8 cellular contexts compared by ENCODE assay signal in the genomic region with DNA sequence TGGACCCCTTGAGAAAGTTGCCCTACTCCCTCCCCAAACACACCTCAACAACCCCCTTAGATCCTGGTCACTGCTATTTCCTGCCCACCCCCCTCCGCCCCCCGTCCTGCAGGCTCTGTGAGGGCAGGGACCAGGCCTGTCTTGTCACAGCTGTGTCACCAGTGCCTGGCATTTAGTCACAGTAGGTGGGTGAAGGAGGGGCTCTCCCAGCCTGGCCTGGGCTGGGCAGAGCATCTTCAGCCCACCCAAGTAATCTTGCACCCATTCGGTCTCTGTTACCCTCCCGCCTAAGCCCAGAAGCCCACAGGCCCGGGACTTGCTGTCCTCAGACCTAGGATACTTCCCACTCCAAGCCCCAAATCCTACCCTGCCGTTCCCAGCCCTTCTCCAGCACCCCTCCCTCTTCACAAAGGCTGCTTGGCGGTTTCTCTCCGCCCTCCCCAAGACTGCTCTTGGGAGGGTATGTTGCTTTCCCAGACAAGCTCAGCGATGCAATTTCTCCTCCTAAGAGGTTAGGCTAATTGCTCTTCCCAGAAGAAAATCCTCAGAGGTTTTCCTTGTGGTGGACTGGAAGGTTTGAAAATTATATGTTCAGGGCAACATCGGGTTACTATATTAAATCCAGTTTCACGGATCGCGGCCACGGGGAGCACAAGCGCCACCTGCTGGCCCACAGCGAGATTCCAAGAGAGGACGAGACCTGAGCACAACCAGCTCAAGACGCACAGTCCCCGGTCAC. TPM values are rescaled to one million over a fixed set of nuclear protein-coding genes. Genes with fewer than 3 reads are reported as not detected.
A peak's percentile ranks its signal among the peaks of the same experiment; 100 is the strongest.
DNase-seq lines count a peak whose midpoint lies in the region; ATAC-seq and TF ChIP-seq lines count a peak whose summit lies in the region.

No MANE protein-coding gene starts in this region.

- no peaks in the 10 kb centered on the region for H3F3A ChIP-seq in PC-3 (ENCODE audit: low read length, unreplicated experiment)

- H3K36me3 ChIP-seq in HUES64 (ENCODE audit: insufficient read depth, low read length): no peaks in the 10 kb centered on the region
- no peaks in the 10 kb centered on the region for H3K36me3 ChIP-seq in PC-3 (ENCODE audit: low read depth, low read length)

- H3K9me2 ChIP-seq in PC-3 (replicated peaks; ENCODE audit: low read length): no peaks in the 10 kb centered on the region

- H3K27me3 Mint-ChIP-seq in activated T-cell treated with anti-CD3 and anti-CD28 coated beads, Interleukin-2, amount 50 U/mL, for 72 hours (ENCODE audit: low read depth): peaks cover 16% of the 10 kb centered on the region
- H3K27me3 Mint-ChIP-seq in nephron (ENCODE audit: low read depth): peaks cover 3% of the 10 kb centered on the region
- peaks cover 17% of the 10 kb centered on the region for H3K27me3 Mint-ChIP-seq in stimulated activated memory B cell treated with anti-CD40 and anti-IgM and Interleukin-4, amounts not matched to agents 10 μg/mL and 1 μg/mL and 100 μg/mL, for 72 hours

- peak; percentile 98 for TF ChIP-seq CTCF in PC-3 (conservative IDR thresholded peaks at IDR 0.05; ENCODE audit: low read depth, low read length)
- TF ChIP-seq CTCF in fibroblast of mammary gland (conservative IDR thresholded peaks at IDR 0.05; ENCODE audit: control insufficient read depth, insufficient read depth, low read depth, low read length): peak; percentile 89
- TF ChIP-seq CTCF in nephron (IDR thresholded peaks at IDR 0.05; ENCODE audit: unreplicated experiment in 3 of 3): peak; percentile 92 to 95 (median 92)

- peaks cover 4% of the 10 kb centered on the region; the same call in 1 of the 2 replicates for H3K4me1 ChIP-seq in HUES64 (ENCODE audit: insufficient read depth, low read length)
- H3K4me1 ChIP-seq in PC-3 (ENCODE audit: insufficient read depth, low read length): peaks cover 14% of the 10 kb centered on the region

- H2AFZ ChIP-seq in PC-3 (ENCODE audit: low read length): peak overlapping the region; percentile 83

- H3K79me2 ChIP-seq in PC-3 (ENCODE audit: low read length): no peaks in the 10 kb centered on the region

- peak; percentile 87 for ATAC-seq in PC-3
- ATAC-seq in activated T-cell treated with anti-CD3 and anti-CD28 coated beads, Interleukin-2, amount 50 U/mL, for 72 hours (replicated peaks in 1 of 2): peak; percentile 60 to 77
- peak; percentile 86 for ATAC-seq in stimulated activated memory B cell treated with anti-CD40 and anti-IgM and Interleukin-4, amounts not matched to agents 10 μg/mL and 1 μg/mL and 100 μg/mL, for 72 hours
- ATAC-seq in HG03460 (IDR thresholded peaks at IDR 0.05; ENCODE audit: unreplicated experiment): no peak

- DNase-seq in DMS153 (lab: John Stamatoyannopoulos, UW) (peak; percentile 36), PC-3 (peak; percentile 80), fibroblast of mammary gland (ENCODE audit: low read depth) (peak; percentile 65)
- DNase-seq in activated T-cell treated with anti-CD3 and anti-CD28 coated beads, Interleukin-2, amount 50 U/mL, for 72 hours: peak; percentile 75 to 80

- POLR2A ChIA-PET in PC-3 (lab: Charles Lee; ENCODE audit: unreplicated experiment): interaction anchor here (0.6 to 0.9 kb wide), 2 partner anchors 95 to 134 kb away, joined by 3 to 5 read pairs; no protein-coding TSS in a partner anchor

- H3K4me3 Mint-ChIP-seq in activated T-cell treated with anti-CD3 and anti-CD28 coated beads, Interleukin-2, amount 50 U/mL, for 72 hours: peak overlapping the region; percentile 56 to 59
- H3K4me3 Mint-ChIP-seq in nephron: peak overlapping the region; percentile 76 to 90 (median 82)
- H3K4me3 Mint-ChIP-seq in stimulated activated memory B cell treated with anti-CD40 and anti-IgM and Interleukin-4, amounts not matched to agents 10 μg/mL and 1 μg/mL and 100 μg/mL, for 72 hours: peak overlapping the region; percentile 67

- H3K9me3 Mint-ChIP-seq in activated T-cell treated with anti-CD3 and anti-CD28 coated beads, Interleukin-2, amount 50 U/mL, for 72 hours: peaks cover 0 to 3% of the 10 kb centered on the region in 2 donors
- H3K9me3 Mint-ChIP-seq in nephron: peaks cover 12% of the 10 kb centered on the region
- no peaks in the 10 kb centered on the region for H3K9me3 Mint-ChIP-seq in stimulated activated memory B cell treated with anti-CD40 and anti-IgM and Interleukin-4, amounts not matched to agents 10 μg/mL and 1 μg/mL and 100 μg/mL, for 72 hours

- WGBS in HUES64: 20% methylated on average over 19 of the region's 19 CpGs

- BruUV-seq in PC-3 (replicated peaks; lab: Mats Ljungman, UMichigan): no TSS peak

- H3K4me2 ChIP-seq in PC-3 (ENCODE audit: low read length): peak overlapping the region; percentile 61

- no peaks in the 10 kb centered on the region for H3K27me3 ChIP-seq in HUES64 (ENCODE audit: insufficient read depth, low read length)
- no peaks in the 10 kb centered on the region for H3K27me3 ChIP-seq in PC-3 (ENCODE audit: low read length)

- no peaks in the 10 kb centered on the region for H4K20me1 ChIP-seq in PC-3 (ENCODE audit: low read length)

- peak overlapping the region; percentile 69 for H3K4me3 ChIP-seq in HUES64 (ENCODE audit: low read length)
- peak overlapping the region; percentile 48; the same call in 1 of the 2 replicates for H3K4me3 ChIP-seq in PC-3 (ENCODE audit: low read length)
- H3K4me3 ChIP-seq in fibroblast of mammary gland (ENCODE audit: control insufficient read depth, low read depth, low read length): peak overlapping the region; percentile 18

- H3K4me1 Mint-ChIP-seq in activated T-cell treated with anti-CD3 and anti-CD28 coated beads, Interleukin-2, amount 50 U/mL, for 72 hours (ENCODE audit: low read depth): peaks cover 34% of the 10 kb centered on the region
- peaks cover 29% of the 10 kb centered on the region for H3K4me1 Mint-ChIP-seq in nephron
- peaks cover 28% of the 10 kb centered on the region for H3K4me1 Mint-ChIP-seq in stimulated activated memory B cell treated with anti-CD40 and anti-IgM and Interleukin-4, amounts not matched to agents 10 μg/mL and 1 μg/mL and 100 μg/mL, for 72 hours

- intact Hi-C loops in PC-3 (cut with micrococcal nuclease): loop anchor here (1.0 to 2.0 kb wide), 4 partner anchors 18 to 1006 kb away; no protein-coding TSS in a partner anchor

- CTCF ChIA-PET in PC-3 (lab: Charles Lee): interaction anchor here (0.5 to 1.4 kb wide), 19 partner anchors 11 to 1019 kb away, joined by 3 to 8 read pairs (median 4); no protein-coding TSS in a partner anchor

- H3K27ac ChIP-seq in HUES64 (ENCODE audit: low read depth, low read length) (peak overlapping the region; percentile 9; the same call in 1 of the 2 replicates), PC-3 (ENCODE audit: low read length) (no peak overlapping the region)

- H3K9ac ChIP-seq in HUES64 (ENCODE audit: low read depth, low read length) (peak overlapping the region; percentile 80), PC-3 (ENCODE audit: low read length) (no peak overlapping the region)

- H3K9me3 ChIP-seq in HUES64 (ENCODE audit: insufficient read depth, low read depth, low read length): no peaks in the 10 kb centered on the region
- no peaks in the 10 kb centered on the region for H3K9me3 ChIP-seq in PC-3 (ENCODE audit: low read length)

- H3K36me3 Mint-ChIP-seq in activated T-cell treated with anti-CD3 and anti-CD28 coated beads, Interleukin-2, amount 50 U/mL, for 72 hours (ENCODE audit: insufficient read depth in 2 of 2): peaks cover 0 to 8% of the 10 kb centered on the region in 2 donors
- peaks cover 8% of the 10 kb centered on the region for H3K36me3 Mint-ChIP-seq in nephron (ENCODE audit: low read depth)
- H3K36me3 Mint-ChIP-seq in stimulated activated memory B cell treated with anti-CD40 and anti-IgM and Interleukin-4, amounts not matched to agents 10 μg/mL and 1 μg/mL and 100 μg/mL, for 72 hours: no peaks in the 10 kb centered on the region

- no peak overlapping the region for H3K27ac Mint-ChIP-seq in activated T-cell treated with anti-CD3 and anti-CD28 coated beads, Interleukin-2, amount 50 U/mL, for 72 hours
- H3K27ac Mint-ChIP-seq in nephron: peak overlapping the region; percentile 92 to 98 (median 98)
- H3K27ac Mint-ChIP-seq in stimulated activated memory B cell treated with anti-CD40 and anti-IgM and Interleukin-4, amounts not matched to agents 10 μg/mL and 1 μg/mL and 100 μg/mL, for 72 hours: peak overlapping the region; percentile 73

RNA-seq across cellular contexts. Expression of a gene that starts 50.8 kb away (rescaled TPM):
- polyA plus RNA-seq in HUES64 (2013, experiment 1 of 2): 74.6 TPM
- 98.9 TPM for polyA plus RNA-seq in HUES64 (2013, experiment 2 of 2)
- 63.1 and 79.7 TPM in 2 replicates for total RNA-seq in PC-3 (2014; rRNA removed)
- 10 to 100 TPM; 95.0 TPM for total RNA-seq in activated T-cell treated with anti-CD3 and anti-CD28 coated beads, Interleukin-2, amount 50 U/mL, for 72 hours

Comparison
In these comparisons a context has a peak if more than half of its experiments do, and no peak if none do; other contexts are left out.
1. H3K4me3 ChIP-seq: peak in every context shown above with its lines; median percentile 69 in HUES64; 48 in PC-3; 18 in fibroblast of mammary gland.